Comparison of ENCODE assay signal across 12 cellular contexts in the genomic region with DNA sequence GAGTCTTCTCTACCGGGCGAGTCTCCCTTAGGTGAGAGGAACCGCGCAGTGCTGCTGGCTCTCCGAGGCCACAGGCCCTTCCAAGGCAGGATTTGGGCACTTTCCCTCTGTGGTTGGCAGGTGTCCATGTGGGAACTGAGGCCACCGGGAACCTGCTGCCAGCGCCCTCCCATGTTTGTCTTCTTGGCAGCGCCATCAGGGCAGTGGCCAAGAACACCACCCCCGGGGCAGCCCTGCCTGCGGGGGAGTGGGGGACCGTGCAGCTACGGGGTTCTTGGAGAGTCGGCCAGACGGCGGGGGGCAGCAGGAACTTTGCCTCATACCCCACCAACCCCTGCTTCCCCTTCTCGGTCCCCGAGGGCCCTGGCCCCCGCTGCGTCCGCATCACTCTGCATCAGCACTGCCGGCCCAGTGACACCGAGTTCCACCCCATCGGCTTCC. TPM values are rescaled to one million over a fixed set of nuclear protein-coding genes. Genes with fewer than 3 reads are reported as not detected.
DNase-seq lines count a peak whose midpoint lies in the region; ATAC-seq and TF ChIP-seq lines count a peak whose summit lies in the region.
"Had no signal": no experiment of that assay in that cellular context is flagged by ENCODE, and none has a peak within 500 bp of the region (broad histone marks: within the 10 kb centered on the region; RNA-seq: fewer than 3 reads in every experiment).

No MANE protein-coding gene starts in this region.

- TF ChIP-seq CTCF in LNCaP clone FGC (IDR thresholded peaks at IDR 0.05; ENCODE audit: control insufficient read depth, extremely low read depth, insufficient read depth) (no peak), body of pancreas (IDR thresholded peaks at IDR 0.05) (no peak)

- ATAC-seq in body of pancreas, result no peak
- ATAC-seq in HG02642 (IDR thresholded peaks at IDR 0.05; ENCODE audit: poor library complexity, unreplicated experiment), result no peak
- no peak for ATAC-seq in HG03196 (IDR thresholded peaks at IDR 0.05; ENCODE audit: unreplicated experiment)

- H3K36me3 ChIP-seq in body of pancreas (replicated peaks in 1 of 2; ENCODE audit: insufficient read depth in 1 of 2, low read depth in 2 of 2), result peaks cover 0 to 6% of the 10 kb centered on the region in 2 donors
- peaks cover 11% of the 10 kb centered on the region for H3K36me3 ChIP-seq in rectal smooth muscle tissue (ENCODE audit: control insufficient read depth, insufficient read depth, low read length)

- TF ChIP-seq POLR2A in body of pancreas (IDR thresholded peaks at IDR 0.05), result no peak

- WGBS in body of pancreas, 2 donors, result 81 to 100% methylated on average over 3 to 23 of the region's 23 CpGs

- intact Hi-C loops in body of pancreas (cut with DNase I), result no loop called here

- H3K9ac ChIP-seq in rectal smooth muscle tissue (ENCODE audit: low read length), result no peak overlapping the region

- H3K4me1 ChIP-seq in body of pancreas (no peaks in the 10 kb centered on the region), rectal smooth muscle tissue (ENCODE audit: control insufficient read depth, insufficient read depth, low read length) (peaks cover 15% of the 10 kb centered on the region)
- H3K4me1 ChIP-seq: Caco-2, SJSA1 had no signal

- H3K4me3 ChIP-seq in LNCaP clone FGC (ENCODE audit: low read depth, low read length) (no peak overlapping the region), body of pancreas (no peak overlapping the region), rectal smooth muscle tissue (ENCODE audit: low read length) (no peak overlapping the region)
- H3K4me3 ChIP-seq: SJSA1 had no signal

- no peak overlapping the region for H3K27ac ChIP-seq in body of pancreas
- peak overlapping the region; percentile 42 for H3K27ac ChIP-seq in rectal smooth muscle tissue (ENCODE audit: low read depth, low read length)
- H3K27ac ChIP-seq: SJSA1 had no signal

- H3K27me3 ChIP-seq in body of pancreas (no peaks in the 10 kb centered on the region), rectal smooth muscle tissue (ENCODE audit: control insufficient read depth, insufficient read depth, low read length) (no peaks in the 10 kb centered on the region)
- H3K27me3 ChIP-seq: SJSA1 had no signal

- no peaks in the 10 kb centered on the region for H3K9me3 ChIP-seq in body of pancreas
- H3K9me3 ChIP-seq: Caco-2, SJSA1 had no signal

- DNase-seq in LNCaP clone FGC (ENCODE audit: low read depth) (peak; percentile 38), body of pancreas (peak in 3 of 4 donors; percentile 7 to 68 (median 42)), inferior parietal cortex (ENCODE audit: extremely low spot score) (peak; percentile 53), kidney tubule cell (ENCODE audit: low spot score) (no peak), GOT3 (lab: John Stamatoyannopoulos, UW) (no peak)
- DNase-seq: NCI-H146, NCI-H748 treated with DMSO at 0.1 percent for 48 hours had no signal

RNA-seq across cellular contexts. Expression of a gene that starts 10.0 kb away (rescaled TPM):
- total RNA-seq in body of pancreas, result 10 to 100 TPM; 16.3 to 34.3 TPM

RNA-seq across cellular contexts. Expression of a gene that starts 28.2 kb away (rescaled TPM):
- total RNA-seq in body of pancreas, result 100 to 1,000 TPM in 1 of 2 donors, 10 to 100 TPM in 1; 63.3 to 162 TPM

RNA-seq across cellular contexts. Expression of a gene that starts 28.8 kb away (rescaled TPM):
- 1 to 10 TPM in 1 of 2 donors, under 1 TPM in 1; 0.33 to 3.4 TPM for total RNA-seq in body of pancreas

RNA-seq across cellular contexts. Expression of a gene that starts 36.4 kb away (rescaled TPM):
- total RNA-seq in body of pancreas, result 1 to 10 TPM; 4.7 to 6.6 TPM

RNA-seq across cellular contexts. Expression of a gene that starts 38.7 kb away (rescaled TPM):
- total RNA-seq in body of pancreas, result 10 to 100 TPM; 17.9 to 26.0 TPM

Comparison
In these comparisons a context has a peak if more than half of its experiments do, and no peak if none do; other contexts are left out.
1. DNase-seq: peak in LNCaP clone FGC (single experiment), body of pancreas (3 of 4) and inferior parietal cortex (single experiment); none in kidney tubule cell (single experiment) and GOT3 (single experiment).